6 cellular contexts compared by ENCODE assay signal in genomic region chr2:130611140-130611539, GRCh38. TPM values are rescaled to one million over a fixed set of nuclear protein-coding genes. Genes with fewer than 3 reads are reported as not detected.
"Had no signal": no experiment of that assay in that cellular context is flagged by ENCODE, and none has a peak within 500 bp of the region (broad histone marks: within the 10 kb centered on the region; RNA-seq: fewer than 3 reads in every experiment).

POTEJ (plus strand) TSS chr2:130611440; CDS start chr2:130611533, 93 bp downstream.

RNA-seq across cellular contexts. Expression of gene POTEJ, which starts in this region (rescaled TPM):
- total RNA-seq: GM23248, H1, H4, H7, H9, HFFc6 had no signal
- polyA plus RNA-seq: GM23248, H1 had no signal
